9 cellular contexts compared by ENCODE assay signal in genomic region chr4:41281038-41281634, GRCh38. TPM values are rescaled to one million over a fixed set of nuclear protein-coding genes. Genes with fewer than 3 reads are reported as not detected.
A peak's percentile ranks its signal among the peaks of the same experiment; 100 is the strongest.
DNase-seq lines count a peak whose midpoint lies in the region; ATAC-seq and TF ChIP-seq lines count a peak whose summit lies in the region.
"Had no signal": no experiment of that assay in that cellular context is flagged by ENCODE, and none has a peak within 500 bp of the region (broad histone marks: within the 10 kb centered on the region; RNA-seq: fewer than 3 reads in every experiment).

No MANE protein-coding gene starts in this region.

- H3K9me3 ChIP-seq in aorta (ENCODE audit: control insufficient read depth, low read length), result no peaks in the 10 kb centered on the region

- H3K27ac Mint-ChIP-seq in endothelial cell (ENCODE audit: unreplicated experiment) (no peak overlapping the region), mesothelial cell of epicardium (no peak overlapping the region)
- H3K27ac Mint-ChIP-seq: activated naive CD8-positive, alpha-beta T cell had no signal

- TF ChIP-seq CTCF in endothelial cell (IDR thresholded peaks at IDR 0.05; ENCODE audit: unreplicated experiment) (peak; percentile 92), mesothelial cell of epicardium (IDR thresholded peaks at IDR 0.05; ENCODE audit: unreplicated experiment) (peak; percentile 91)

- no peaks in the 10 kb centered on the region for H3K27me3 ChIP-seq in aorta (ENCODE audit: control insufficient read depth in 1 of 2, insufficient read depth in 2 of 2, low read length in 1 of 2)

- H3K4me1 Mint-ChIP-seq in endothelial cell (ENCODE audit: unreplicated experiment), result peaks cover 3% of the 10 kb centered on the region
- H3K4me1 Mint-ChIP-seq in mesothelial cell of epicardium, result peaks cover 12% of the 10 kb centered on the region

- no peaks in the 10 kb centered on the region for H3K9me3 Mint-ChIP-seq in endothelial cell (ENCODE audit: unreplicated experiment)
- peaks cover 8% of the 10 kb centered on the region for H3K9me3 Mint-ChIP-seq in mesothelial cell of epicardium

- H3K4me3 Mint-ChIP-seq in endothelial cell (ENCODE audit: unreplicated experiment) (no peak overlapping the region), mesothelial cell of epicardium (no peak overlapping the region)
- H3K4me3 Mint-ChIP-seq: activated naive CD8-positive, alpha-beta T cell had no signal

- intact Hi-C loops in aorta (cut with DNase I), result loop anchor here (1.0 to 5.0 kb wide), 4 partner anchors 380 to 608 kb away; no protein-coding TSS in a partner anchor

- no peak overlapping the region for H3K27ac ChIP-seq in aorta (ENCODE audit: low read depth in 1 of 2, low read length in 2 of 2)

- H3K36me3 ChIP-seq in aorta (ENCODE audit: control insufficient read depth in 1 of 2, insufficient read depth in 2 of 2, low read length in 1 of 2), result no peaks in the 10 kb centered on the region

- H3K36me3 Mint-ChIP-seq in endothelial cell (ENCODE audit: low read depth, unreplicated experiment) (peaks cover 7% of the 10 kb centered on the region), mesothelial cell of epicardium (peaks cover 2% of the 10 kb centered on the region)
- H3K36me3 Mint-ChIP-seq: activated naive CD8-positive, alpha-beta T cell had no signal

- no peaks in the 10 kb centered on the region for H3K27me3 Mint-ChIP-seq in endothelial cell (ENCODE audit: unreplicated experiment)
- no peaks in the 10 kb centered on the region for H3K27me3 Mint-ChIP-seq in mesothelial cell of epicardium (ENCODE audit: low read depth)

- in situ Hi-C loops in Caki2 (cut with HindIII; ENCODE audit: low pct_unique_long_range_greater_than_20kb, low sequenced_read_pairs) (no loop called here), SK-MEL-5 (cut with HindIII; ENCODE audit: low pct_unique_long_range_greater_than_20kb, low sequenced_read_pairs) (no loop called here)

- peak; percentile 63 for DNase-seq in Caki2 (ENCODE audit: low read depth)
- peak; percentile 67 for DNase-seq in NCI-H1436 (lab: John Stamatoyannopoulos, UW)
- peak; percentile 90 for DNase-seq in SK-MEL-5 (ENCODE audit: low read depth, low spot score)
- DNase-seq in endothelial cell (ENCODE audit: low spot score), result peak; percentile 67
- no peak for DNase-seq in mesothelial cell of epicardium (ENCODE audit: low spot score in 2 of 2, unreplicated experiment in 2 of 2)
- DNase-seq in aorta, result no peak

- ATAC-seq in GM18870 (IDR thresholded peaks at IDR 0.05; ENCODE audit: unreplicated experiment) (peak; percentile 98), HG03025 (IDR thresholded peaks at IDR 0.05; ENCODE audit: low FRiP score, unreplicated experiment) (peak; percentile 94), aorta (ENCODE audit: low FRiP score) (peak; percentile 94)

- H3K4me3 ChIP-seq in aorta (ENCODE audit: low read length in 2 of 2), result peak overlapping the region in 1 of 2 donors; percentile 31

- 8% methylated on average over 7 of the region's 7 CpGs for WGBS in aorta, 2 donors

- no peaks in the 10 kb centered on the region for H3K4me1 ChIP-seq in aorta (ENCODE audit: control insufficient read depth in 1 of 2, insufficient read depth in 2 of 2, low read length in 2 of 2)

RNA-seq across cellular contexts. Expression of gene UCHL1, which starts 24.4 kb away (rescaled TPM):
- total RNA-seq in Caki2 (2014; rRNA removed; shearing (Covaris generic); ENCODE audit: low replicate concordance), result 2,495 and 2,581 TPM in 2 replicates
- total RNA-seq in SK-MEL-5 (2014; rRNA removed; shearing (Covaris generic)), result not detected in 2 replicates
- polyA plus RNA-seq in SK-MEL-5 (2015; cell fraction: cytosol; rRNA removed), result not detected in 2 replicates
- polyA plus RNA-seq in SK-MEL-5 (2015; cell fraction: nucleus; rRNA removed), result not detected in 2 replicates
- 397 TPM for total RNA-seq in endothelial cell (ENCODE audit: unreplicated experiment)
- total RNA-seq in mesothelial cell of epicardium, result 161 to 181 TPM (median 163 TPM) in 3 replicates
- 10 to 100 TPM; 37.5 to 49.2 TPM for total RNA-seq in aorta
- polyA plus RNA-seq in aorta, result 100 to 1,000 TPM in 1 of 2 donors, 10 to 100 TPM in 1; 85.1 to 110 TPM

Comparison
In these comparisons a context has a peak if more than half of its experiments do, and no peak if none do; other contexts are left out.
1. DNase-seq: peak in Caki2 (single experiment), NCI-H1436 (single experiment), SK-MEL-5 (single experiment) and endothelial cell (single experiment); none in mesothelial cell of epicardium (0 of 2) and aorta (0 of 2).
2. RNA of gene UCHL1, which starts 24.4 kb away (total RNA-seq): 2,495 to 2,581 TPM in Caki2, 397 TPM in endothelial cell (single experiment), 161 to 181 TPM in mesothelial cell of epicardium and 37.5 to 49.2 TPM in aorta; not detected in SK-MEL-5; every median in the first group is over 10 times any median in the second.
3. Peak in every context shown above with its lines, with median percentiles within 50 percentile points of each other: ATAC-seq.